Comparison of ENCODE assay signal across 1 cellular context in the genomic region with DNA sequence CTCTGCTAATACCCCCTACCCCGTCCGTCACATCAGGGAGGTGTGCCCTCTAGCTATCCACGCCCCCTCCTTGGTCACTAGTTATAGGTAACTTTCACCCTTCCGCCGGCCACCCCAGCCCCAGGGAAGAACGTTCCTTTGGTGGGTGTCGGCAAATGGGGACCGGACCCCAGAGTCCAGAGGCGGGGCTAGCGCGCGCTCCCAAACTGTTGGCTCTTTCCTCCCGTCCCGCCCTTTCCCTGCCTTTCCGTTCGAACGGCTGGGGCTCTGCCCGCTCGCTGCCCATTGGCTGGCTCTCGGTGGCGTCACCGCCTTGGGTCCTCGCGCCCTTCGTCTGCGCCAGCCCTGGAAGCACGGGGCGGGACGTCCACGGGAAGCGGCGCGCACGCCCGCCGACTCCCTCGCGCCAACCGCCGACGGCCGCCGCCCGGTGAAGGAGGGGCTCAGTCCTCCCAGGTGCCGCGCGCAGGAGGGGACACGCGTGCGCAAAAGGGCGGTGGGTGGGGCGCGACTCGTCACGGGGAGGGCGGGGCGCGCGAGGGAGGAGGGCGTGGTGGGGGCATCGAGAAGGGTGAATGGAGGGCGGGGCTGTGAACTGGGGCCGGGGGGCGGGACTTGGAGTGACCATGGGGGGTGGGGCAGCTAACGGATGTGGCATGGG.
TF ChIP-seq lines count a peak whose summit lies in the region.

No MANE protein-coding gene starts in this region.

TF ChIP-seq in HEK293, 187 proteins besides CTCF, POLR2A, EP300 and RAD21 (continued from another document and continues in another):
- TF ChIP-seq, protein P1, sequence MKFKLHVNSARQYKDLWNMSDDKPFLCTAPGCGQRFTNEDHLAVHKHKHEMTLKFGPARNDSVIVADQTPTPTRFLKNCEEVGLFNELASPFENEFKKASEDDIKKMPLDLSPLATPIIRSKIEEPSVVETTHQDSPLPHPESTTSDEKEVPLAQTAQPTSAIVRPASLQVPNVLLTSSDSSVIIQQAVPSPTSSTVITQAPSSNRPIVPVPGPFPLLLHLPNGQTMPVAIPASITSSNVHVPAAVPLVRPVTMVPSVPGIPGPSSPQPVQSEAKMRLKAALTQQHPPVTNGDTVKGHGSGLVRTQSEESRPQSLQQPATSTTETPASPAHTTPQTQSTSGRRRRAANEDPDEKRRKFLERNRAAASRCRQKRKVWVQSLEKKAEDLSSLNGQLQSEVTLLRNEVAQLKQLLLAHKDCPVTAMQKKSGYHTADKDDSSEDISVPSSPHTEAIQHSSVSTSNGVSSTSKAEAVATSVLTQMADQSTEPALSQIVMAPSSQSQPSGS (tag by site-specific recombination; IDR thresholded peaks at IDR 0.05; ENCODE audit: low read depth): 0 out of 2 replicates have a peak, but pooled peaks have one; percentile 21
- TF ChIP-seq ZFP3 (tag by site-specific recombination; IDR thresholded peaks at IDR 0.05; ENCODE audit: low read depth) (no peak), ZNF341 (tag by site-specific recombination; IDR thresholded peaks at IDR 0.05; ENCODE audit: low read depth) (peak; percentile 73), TCF7L2 (IDR thresholded peaks at IDR 0.05; ENCODE audit: borderline replicate concordance, low read depth, low read length) (no peak), MZF1 (tag by site-specific recombination; IDR thresholded peaks at IDR 0.05; ENCODE audit: borderline replicate concordance) (no peak), ZBTB20 (tag by site-specific recombination; IDR thresholded peaks at IDR 0.05) (peak; percentile 62; the same call in 1 of the 2 replicates), ZBTB1 (tag by site-specific recombination; IDR thresholded peaks at IDR 0.05) (no peak), IKZF3 (tag by site-specific recombination; IDR thresholded peaks at IDR 0.05) (peak; percentile 99), REPIN1 (tag by site-specific recombination; IDR thresholded peaks at IDR 0.05; ENCODE audit: low read depth) (no peak), ZNF776 (tag by site-specific recombination; IDR thresholded peaks at IDR 0.05; ENCODE audit: borderline replicate concordance) (no peak), ZNF211 (tag by site-specific recombination; IDR thresholded peaks at IDR 0.05; ENCODE audit: low read depth) (no peak), ZNF707 (tag by site-specific recombination; IDR thresholded peaks at IDR 0.05) (no peak), GFI1B (tag by site-specific recombination; IDR thresholded peaks at IDR 0.05) (no peak), MEIS1 (CRISPR knock-in tag; IDR thresholded peaks at IDR 0.05; ENCODE audit: borderline replicate concordance) (no peak), ZNF404 (tag by site-specific recombination; IDR thresholded peaks at IDR 0.05) (no peak), ZFP41 (tag by site-specific recombination; IDR thresholded peaks at IDR 0.05; ENCODE audit: borderline replicate concordance) (no peak), ZFP37 (tag by site-specific recombination; IDR thresholded peaks at IDR 0.05) (no peak), ZNF76 (tag by site-specific recombination; IDR thresholded peaks at IDR 0.05; ENCODE audit: borderline replicate concordance, low read depth) (no peak; the same call in 1 of the 2 replicates), ZNF48 (tag by site-specific recombination; IDR thresholded peaks at IDR 0.05) (no peak), ZNF623 (tag by site-specific recombination; IDR thresholded peaks at IDR 0.05) (0 out of 2 replicates have a peak, but pooled peaks have one; percentile 4), ZNF544 (tag by site-specific recombination; IDR thresholded peaks at IDR 0.05) (no peak), KLF8 (tag by site-specific recombination; IDR thresholded peaks at IDR 0.05) (peak; percentile 84; the same call in 1 of the 2 replicates), ZNF138 (tag by site-specific recombination; IDR thresholded peaks at IDR 0.05; ENCODE audit: borderline replicate concordance) (no peak), ZNF560 (tag by site-specific recombination; IDR thresholded peaks at IDR 0.05; ENCODE audit: borderline replicate concordance) (no peak), ZXDB (tag by site-specific recombination; IDR thresholded peaks at IDR 0.05) (peak; percentile 63), ZNF664 (tag by site-specific recombination; IDR thresholded peaks at IDR 0.05) (no peak), ZBTB48 (tag by site-specific recombination; IDR thresholded peaks at IDR 0.05) (peak; percentile 54; the same call in 1 of the 2 replicates), ZNF23 (tag by site-specific recombination; IDR thresholded peaks at IDR 0.05; ENCODE audit: borderline replicate concordance) (no peak), ZNF169 (tag by site-specific recombination; IDR thresholded peaks at IDR 0.05) (no peak), ZNF10 (tag by site-specific recombination; IDR thresholded peaks at IDR 0.05) (peak; percentile 26; the same call in 1 of the 2 replicates), YY1 (tag by site-specific recombination; IDR thresholded peaks at IDR 0.05) (no peak), ZNF391 (tag by site-specific recombination; IDR thresholded peaks at IDR 0.05; ENCODE audit: borderline replicate concordance, low read depth) (0 out of 2 replicates have a peak, but pooled peaks have one; percentile 33), ZNF24 (tag by site-specific recombination; IDR thresholded peaks at IDR 0.05) (peak; percentile 51; the same call in 1 of the 2 replicates)
- TF ChIP-seq, protein P2, sequence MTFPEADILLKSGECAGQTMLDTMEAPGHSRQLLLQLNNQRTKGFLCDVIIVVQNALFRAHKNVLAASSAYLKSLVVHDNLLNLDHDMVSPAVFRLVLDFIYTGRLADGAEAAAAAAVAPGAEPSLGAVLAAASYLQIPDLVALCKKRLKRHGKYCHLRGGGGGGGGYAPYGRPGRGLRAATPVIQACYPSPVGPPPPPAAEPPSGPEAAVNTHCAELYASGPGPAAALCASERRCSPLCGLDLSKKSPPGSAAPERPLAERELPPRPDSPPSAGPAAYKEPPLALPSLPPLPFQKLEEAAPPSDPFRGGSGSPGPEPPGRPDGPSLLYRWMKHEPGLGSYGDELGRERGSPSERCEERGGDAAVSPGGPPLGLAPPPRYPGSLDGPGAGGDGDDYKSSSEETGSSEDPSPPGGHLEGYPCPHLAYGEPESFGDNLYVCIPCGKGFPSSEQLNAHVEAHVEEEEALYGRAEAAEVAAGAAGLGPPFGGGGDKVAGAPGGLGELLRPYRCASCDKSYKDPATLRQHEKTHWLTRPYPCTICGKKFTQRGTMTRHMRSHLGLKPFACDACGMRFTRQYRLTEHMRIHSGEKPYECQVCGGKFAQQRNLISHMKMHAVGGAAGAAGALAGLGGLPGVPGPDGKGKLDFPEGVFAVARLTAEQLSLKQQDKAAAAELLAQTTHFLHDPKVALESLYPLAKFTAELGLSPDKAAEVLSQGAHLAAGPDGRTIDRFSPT (tag by site-specific recombination; IDR thresholded peaks at IDR 0.05): peak; percentile 93
- TF ChIP-seq, protein P3, sequence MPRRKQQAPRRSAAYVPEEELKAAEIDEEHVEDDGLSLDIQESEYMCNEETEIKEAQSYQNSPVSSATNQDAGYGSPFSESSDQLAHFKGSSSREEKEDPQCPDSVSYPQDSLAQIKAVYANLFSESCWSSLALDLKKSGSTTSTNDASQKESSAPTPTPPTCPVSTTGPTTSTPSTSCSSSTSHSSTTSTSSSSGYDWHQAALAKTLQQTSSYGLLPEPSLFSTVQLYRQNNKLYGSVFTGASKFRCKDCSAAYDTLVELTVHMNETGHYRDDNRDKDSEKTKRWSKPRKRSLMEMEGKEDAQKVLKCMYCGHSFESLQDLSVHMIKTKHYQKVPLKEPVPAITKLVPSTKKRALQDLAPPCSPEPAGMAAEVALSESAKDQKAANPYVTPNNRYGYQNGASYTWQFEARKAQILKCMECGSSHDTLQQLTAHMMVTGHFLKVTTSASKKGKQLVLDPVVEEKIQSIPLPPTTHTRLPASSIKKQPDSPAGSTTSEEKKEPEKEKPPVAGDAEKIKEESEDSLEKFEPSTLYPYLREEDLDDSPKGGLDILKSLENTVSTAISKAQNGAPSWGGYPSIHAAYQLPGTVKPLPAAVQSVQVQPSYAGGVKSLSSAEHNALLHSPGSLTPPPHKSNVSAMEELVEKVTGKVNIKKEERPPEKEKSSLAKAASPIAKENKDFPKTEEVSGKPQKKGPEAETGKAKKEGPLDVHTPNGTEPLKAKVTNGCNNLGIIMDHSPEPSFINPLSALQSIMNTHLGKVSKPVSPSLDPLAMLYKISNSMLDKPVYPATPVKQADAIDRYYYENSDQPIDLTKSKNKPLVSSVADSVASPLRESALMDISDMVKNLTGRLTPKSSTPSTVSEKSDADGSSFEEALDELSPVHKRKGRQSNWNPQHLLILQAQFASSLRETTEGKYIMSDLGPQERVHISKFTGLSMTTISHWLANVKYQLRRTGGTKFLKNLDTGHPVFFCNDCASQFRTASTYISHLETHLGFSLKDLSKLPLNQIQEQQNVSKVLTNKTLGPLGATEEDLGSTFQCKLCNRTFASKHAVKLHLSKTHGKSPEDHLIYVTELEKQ (tag by site-specific recombination; IDR thresholded peaks at IDR 0.05; ENCODE audit: borderline replicate concordance): no peak
- TF ChIP-seq, protein P4, sequence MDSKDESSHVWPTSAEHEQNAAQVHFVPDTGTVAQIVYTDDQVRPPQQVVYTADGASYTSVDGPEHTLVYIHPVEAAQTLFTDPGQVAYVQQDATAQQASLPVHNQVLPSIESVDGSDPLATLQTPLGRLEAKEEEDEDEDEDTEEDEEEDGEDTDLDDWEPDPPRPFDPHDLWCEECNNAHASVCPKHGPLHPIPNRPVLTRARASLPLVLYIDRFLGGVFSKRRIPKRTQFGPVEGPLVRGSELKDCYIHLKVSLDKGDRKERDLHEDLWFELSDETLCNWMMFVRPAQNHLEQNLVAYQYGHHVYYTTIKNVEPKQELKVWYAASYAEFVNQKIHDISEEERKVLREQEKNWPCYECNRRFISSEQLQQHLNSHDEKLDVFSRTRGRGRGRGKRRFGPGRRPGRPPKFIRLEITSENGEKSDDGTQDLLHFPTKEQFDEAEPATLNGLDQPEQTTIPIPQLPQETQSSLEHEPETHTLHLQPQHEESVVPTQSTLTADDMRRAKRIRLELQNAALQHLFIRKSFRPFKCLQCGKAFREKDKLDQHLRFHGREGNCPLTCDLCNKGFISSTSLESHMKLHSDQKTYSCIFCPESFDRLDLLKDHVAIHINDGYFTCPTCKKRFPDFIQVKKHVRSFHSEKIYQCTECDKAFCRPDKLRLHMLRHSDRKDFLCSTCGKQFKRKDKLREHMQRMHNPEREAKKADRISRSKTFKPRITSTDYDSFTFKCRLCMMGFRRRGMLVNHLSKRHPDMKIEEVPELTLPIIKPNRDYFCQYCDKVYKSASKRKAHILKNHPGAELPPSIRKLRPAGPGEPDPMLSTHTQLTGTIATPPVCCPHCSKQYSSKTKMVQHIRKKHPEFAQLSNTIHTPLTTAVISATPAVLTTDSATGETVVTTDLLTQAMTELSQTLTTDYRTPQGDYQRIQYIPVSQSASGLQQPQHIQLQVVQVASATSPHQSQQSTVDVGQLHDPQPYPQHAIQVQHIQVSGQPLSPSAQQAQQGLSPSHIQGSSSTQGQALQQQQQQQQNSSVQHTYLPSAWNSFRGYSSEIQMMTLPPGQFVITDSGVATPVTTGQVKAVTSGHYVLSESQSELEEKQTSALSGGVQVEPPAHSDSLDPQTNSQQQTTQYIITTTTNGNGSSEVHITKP (tag by site-specific recombination; IDR thresholded peaks at IDR 0.05): no peak
- TF ChIP-seq, protein P5, sequence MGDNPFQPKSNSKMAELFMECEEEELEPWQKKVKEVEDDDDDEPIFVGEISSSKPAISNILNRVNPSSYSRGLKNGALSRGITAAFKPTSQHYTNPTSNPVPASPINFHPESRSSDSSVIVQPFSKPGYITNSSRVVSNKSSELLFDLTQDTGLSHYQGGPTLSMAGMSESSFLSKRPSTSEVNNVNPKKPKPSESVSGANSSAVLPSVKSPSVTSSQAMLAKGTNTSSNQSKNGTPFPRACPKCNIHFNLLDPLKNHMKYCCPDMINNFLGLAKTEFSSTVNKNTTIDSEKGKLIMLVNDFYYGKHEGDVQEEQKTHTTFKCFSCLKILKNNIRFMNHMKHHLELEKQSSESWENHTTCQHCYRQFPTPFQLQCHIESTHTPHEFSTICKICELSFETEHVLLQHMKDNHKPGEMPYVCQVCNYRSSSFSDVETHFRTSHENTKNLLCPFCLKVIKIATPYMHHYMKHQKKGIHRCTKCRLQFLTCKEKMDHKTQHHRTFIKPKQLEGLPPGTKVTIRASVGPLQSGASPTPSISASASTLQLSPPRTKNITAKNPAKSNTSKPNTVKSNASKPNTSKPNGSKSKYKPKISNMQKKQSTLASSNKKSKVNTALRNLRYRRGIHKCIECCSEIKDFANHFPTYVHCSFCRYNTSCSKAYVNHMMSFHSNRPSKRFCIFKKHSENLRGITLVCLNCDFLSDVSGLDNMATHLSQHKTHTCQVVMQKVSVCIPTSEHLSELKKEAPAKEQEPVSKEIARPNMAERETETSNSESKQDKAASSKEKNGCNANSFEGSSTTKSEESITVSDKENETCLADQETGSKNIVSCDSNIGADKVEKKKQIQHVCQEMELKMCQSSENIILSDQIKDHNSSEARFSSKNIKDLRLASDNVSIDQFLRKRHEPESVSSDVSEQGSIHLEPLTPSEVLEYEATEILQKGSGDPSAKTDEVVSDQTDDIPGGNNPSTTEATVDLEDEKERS (tag by site-specific recombination; IDR thresholded peaks at IDR 0.05): no peak
- TF ChIP-seq, protein P6, sequence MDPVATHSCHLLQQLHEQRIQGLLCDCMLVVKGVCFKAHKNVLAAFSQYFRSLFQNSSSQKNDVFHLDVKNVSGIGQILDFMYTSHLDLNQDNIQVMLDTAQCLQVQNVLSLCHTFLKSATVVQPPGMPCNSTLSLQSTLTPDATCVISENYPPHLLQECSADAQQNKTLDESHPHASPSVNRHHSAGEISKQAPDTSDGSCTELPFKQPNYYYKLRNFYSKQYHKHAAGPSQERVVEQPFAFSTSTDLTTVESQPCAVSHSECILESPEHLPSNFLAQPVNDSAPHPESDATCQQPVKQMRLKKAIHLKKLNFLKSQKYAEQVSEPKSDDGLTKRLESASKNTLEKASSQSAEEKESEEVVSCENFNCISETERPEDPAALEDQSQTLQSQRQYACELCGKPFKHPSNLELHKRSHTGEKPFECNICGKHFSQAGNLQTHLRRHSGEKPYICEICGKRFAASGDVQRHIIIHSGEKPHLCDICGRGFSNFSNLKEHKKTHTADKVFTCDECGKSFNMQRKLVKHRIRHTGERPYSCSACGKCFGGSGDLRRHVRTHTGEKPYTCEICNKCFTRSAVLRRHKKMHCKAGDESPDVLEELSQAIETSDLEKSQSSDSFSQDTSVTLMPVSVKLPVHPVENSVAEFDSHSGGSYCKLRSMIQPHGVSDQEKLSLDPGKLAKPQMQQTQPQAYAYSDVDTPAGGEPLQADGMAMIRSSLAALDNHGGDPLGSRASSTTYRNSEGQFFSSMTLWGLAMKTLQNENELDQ (tag by site-specific recombination; IDR thresholded peaks at IDR 0.05; ENCODE audit: low read depth): no peak
- TF ChIP-seq, protein P7, sequence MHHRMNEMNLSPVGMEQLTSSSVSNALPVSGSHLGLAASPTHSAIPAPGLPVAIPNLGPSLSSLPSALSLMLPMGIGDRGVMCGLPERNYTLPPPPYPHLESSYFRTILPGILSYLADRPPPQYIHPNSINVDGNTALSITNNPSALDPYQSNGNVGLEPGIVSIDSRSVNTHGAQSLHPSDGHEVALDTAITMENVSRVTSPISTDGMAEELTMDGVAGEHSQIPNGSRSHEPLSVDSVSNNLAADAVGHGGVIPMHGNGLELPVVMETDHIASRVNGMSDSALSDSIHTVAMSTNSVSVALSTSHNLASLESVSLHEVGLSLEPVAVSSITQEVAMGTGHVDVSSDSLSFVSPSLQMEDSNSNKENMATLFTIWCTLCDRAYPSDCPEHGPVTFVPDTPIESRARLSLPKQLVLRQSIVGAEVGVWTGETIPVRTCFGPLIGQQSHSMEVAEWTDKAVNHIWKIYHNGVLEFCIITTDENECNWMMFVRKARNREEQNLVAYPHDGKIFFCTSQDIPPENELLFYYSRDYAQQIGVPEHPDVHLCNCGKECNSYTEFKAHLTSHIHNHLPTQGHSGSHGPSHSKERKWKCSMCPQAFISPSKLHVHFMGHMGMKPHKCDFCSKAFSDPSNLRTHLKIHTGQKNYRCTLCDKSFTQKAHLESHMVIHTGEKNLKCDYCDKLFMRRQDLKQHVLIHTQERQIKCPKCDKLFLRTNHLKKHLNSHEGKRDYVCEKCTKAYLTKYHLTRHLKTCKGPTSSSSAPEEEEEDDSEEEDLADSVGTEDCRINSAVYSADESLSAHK (tag by site-specific recombination; IDR thresholded peaks at IDR 0.05): no peak
